ENCODE assay signal across 8 cellular contexts in genomic region chr15:68558318-68559305, GRCh38. TPM values are rescaled to one million over a fixed set of nuclear protein-coding genes. Genes with fewer than 3 reads are reported as not detected.
DNase-seq lines count a peak whose midpoint lies in the region; ATAC-seq and TF ChIP-seq lines count a peak whose summit lies in the region.

No MANE protein-coding gene starts in this region.

- H3K36me3 Mint-ChIP-seq in Calu3 (ENCODE audit: insufficient read depth, unreplicated experiment): peaks cover 10% of the 10 kb centered on the region

- TF ChIP-seq POLR2A in esophagus squamous epithelium (IDR thresholded peaks at IDR 0.05): no peak

- TF ChIP-seq CTCF in Calu3 (IDR thresholded peaks at IDR 0.05; ENCODE audit: unreplicated experiment) (no peak), RWPE2 (IDR thresholded peaks at IDR 0.05; ENCODE audit: poor library complexity, severe bottlenecking) (no peak), esophagus squamous epithelium (IDR thresholded peaks at IDR 0.05) (no peak), omental fat pad (IDR thresholded peaks at IDR 0.05) (no peak)

- no peaks in the 10 kb centered on the region for H3K9me3 Mint-ChIP-seq in Calu3 (ENCODE audit: low read depth, unreplicated experiment)

- no peak overlapping the region for H3K27ac Mint-ChIP-seq in Calu3 (ENCODE audit: unreplicated experiment)

- peaks cover 96% of the 10 kb centered on the region for H3K27me3 Mint-ChIP-seq in Calu3 (ENCODE audit: unreplicated experiment)

- intact Hi-C loops in Calu3 (cut with micrococcal nuclease; ENCODE audit: unreplicated experiment): loop anchor here (1.0 to 2.0 kb wide), 2 partner anchors 93 to 316 kb away; no protein-coding TSS in a partner anchor
- intact Hi-C loops in esophagus squamous epithelium (cut with DNase I): loop anchor here (10.0 kb wide), 1 partner anchor 244 kb away; no protein-coding TSS in a partner anchor

- WGBS in esophagus squamous epithelium, 2 donors: 34 to 56% methylated on average over 19 to 26 of the region's 30 CpGs

- H3K4me3 Mint-ChIP-seq in Calu3 (ENCODE audit: low read depth, unreplicated experiment): peak overlapping the region; percentile 78

- BruUV-seq in Calu3 (replicated peaks; lab: Mats Ljungman, UMichigan): no TSS peak

- H3K27me3 ChIP-seq in RWPE2 (ENCODE audit: insufficient read depth, poor library complexity, severe bottlenecking) (no peaks in the 10 kb centered on the region), esophagus squamous epithelium (peaks cover 0 to 81% (median 0%) of the 10 kb centered on the region in 4 donors)

- no peak overlapping the region for H3K4me3 ChIP-seq in RWPE2 (ENCODE audit: severe bottlenecking)
- H3K4me3 ChIP-seq in esophagus squamous epithelium: peak overlapping the region; percentile 13 to 64 (median 42)

- ATAC-seq in RWPE2 (ENCODE audit: low read depth) (peak; percentile 28; the same call in 2 of the 3 replicates), omental fat pad (ENCODE audit: low FRiP score) (peak; percentile 53)

- H3K27ac ChIP-seq in RWPE2 (ENCODE audit: poor library complexity, severe bottlenecking) (no peak overlapping the region), esophagus squamous epithelium (no peak overlapping the region)

- peaks cover 23% of the 10 kb centered on the region for H3K4me1 Mint-ChIP-seq in Calu3 (ENCODE audit: low read depth, unreplicated experiment)

- no peaks in the 10 kb centered on the region for H3K36me3 ChIP-seq in RWPE2 (ENCODE audit: low read depth)
- no peaks in the 10 kb centered on the region for H3K36me3 ChIP-seq in esophagus squamous epithelium

- H3K4me1 ChIP-seq in RWPE2 (ENCODE audit: insufficient read depth, poor library complexity, severe bottlenecking): no peaks in the 10 kb centered on the region
- H3K4me1 ChIP-seq in esophagus squamous epithelium: peaks cover 12 to 17% (median 14%) of the 10 kb centered on the region in 3 donors

- CTCF ChIA-PET in Calu3 (lab: Charles Lee): interaction anchor here (1.0 to 2.6 kb wide), 8 partner anchors 9 to 366 kb away, joined by 4 to 35 read pairs (median 5); no protein-coding TSS in a partner anchor

- DNase-seq in Calu3 (peak; percentile 36), RWPE2 (ENCODE audit: low spot score) (peak; percentile 65), esophagus squamous epithelium (lab: John Stamatoyannopoulos, UW) (no peak), omental fat pad (ENCODE audit: low spot score) (no peak), NCI-H146 treated with DMSO at 0.1 percent for 48 hours (lab: John Stamatoyannopoulos, UW; ENCODE audit: unreplicated experiment) (no peak), AG08396 (ENCODE audit: low spot score) (no peak), ecto neural progenitor cell (ENCODE audit: low spot score) (no peak), OCI-M2 (lab: John Stamatoyannopoulos, UW; ENCODE audit: unreplicated experiment) (no peak)

- H3K9me3 ChIP-seq in RWPE2 (ENCODE audit: severe bottlenecking) (no peaks in the 10 kb centered on the region), esophagus squamous epithelium (no peaks in the 10 kb centered on the region)

RNA-seq across cellular contexts. Expression of gene CORO2B, which starts 20.2 kb away (rescaled TPM):
- total RNA-seq in Calu3 (2022) (0.14 and 0.15 TPM in 2 replicates), esophagus squamous epithelium (1 to 10 TPM in 1 of 4 donors, under 1 TPM in 2, not detected in 1; 0.19 to 2.3 (median 0.22) TPM), omental fat pad (10 to 100 TPM in 3 of 4 donors, 1 to 10 TPM in 1; 4.7 to 18.8 (median 13.7) TPM)

Comparison
In these comparisons a context has a peak if more than half of its experiments do, and no peak if none do; other contexts are left out.
1. DNase-seq: peak in Calu3 (single experiment) and RWPE2 (single experiment); none in esophagus squamous epithelium (single experiment), omental fat pad (single experiment), NCI-H146 treated with DMSO at 0.1 percent for 48 hours (single experiment), AG08396 (single experiment), ecto neural progenitor cell (single experiment) and OCI-M2 (single experiment).